Comparison of ENCODE assay signal across 14 cellular contexts in genomic region chr19:49872245-49873148, GRCh38. TPM values are rescaled to one million over a fixed set of nuclear protein-coding genes. Genes with fewer than 3 reads are reported as not detected.
DNase-seq lines count a peak whose midpoint lies in the region; ATAC-seq and TF ChIP-seq lines count a peak whose summit lies in the region.
"Had no signal": no experiment of that assay in that cellular context is flagged by ENCODE, and none has a peak within 500 bp of the region (broad histone marks: within the 10 kb centered on the region; RNA-seq: fewer than 3 reads in every experiment).

No MANE protein-coding gene starts in this region.

- CTCF ChIA-PET in SK-N-SH (lab: Yijun Ruan, JAX): no interaction called here
- CTCF ChIA-PET in activated CD4-positive, alpha-beta memory T cell treated with anti-CD3 and anti-CD28 coated beads for 36 hours (lab: Charles Lee): no interaction called here
- CTCF ChIA-PET in GM10248 (lab: Yijun Ruan, JAX): no interaction called here

- WGBS in SK-N-SH (ENCODE audit: low lambda C conversion rate): 96% methylated on average over 21 of the region's 29 CpGs

- H3K4me1 ChIP-seq in SK-N-SH (ENCODE audit: control insufficient read depth in 1 of 2, insufficient read depth in 2 of 2, low read depth in 1 of 2, low read length in 1 of 2) (peaks cover 19 to 40% of the 10 kb centered on the region in 2 experiments), neural progenitor cell (peaks cover 17% of the 10 kb centered on the region)

- H3K9ac ChIP-seq in SK-N-SH: no peak overlapping the region
- no peak overlapping the region for H3K9ac ChIP-seq in neural progenitor cell
- H3K9ac ChIP-seq: GM23248 had no signal

- H3K9me3 ChIP-seq in SK-N-SH (no peaks in the 10 kb centered on the region), neural progenitor cell (ENCODE audit: low read depth) (no peaks in the 10 kb centered on the region)
- H3K9me3 ChIP-seq: thoracic aorta had no signal

- no peaks in the 10 kb centered on the region for H3K27me3 ChIP-seq in SK-N-SH (ENCODE audit: insufficient read depth)
- no peaks in the 10 kb centered on the region for H3K27me3 ChIP-seq in neural progenitor cell

- peaks cover 40% of the 10 kb centered on the region for H3K79me2 ChIP-seq in SK-N-SH (ENCODE audit: insufficient read depth)
- H3K79me2 ChIP-seq in neural progenitor cell (ENCODE audit: low read depth): peaks cover 23% of the 10 kb centered on the region

- H3F3A ChIP-seq in SK-N-SH (replicated peaks; ENCODE audit: insufficient read depth): peaks cover 14% of the 10 kb centered on the region
- H3F3A ChIP-seq in neural progenitor cell (ENCODE audit: low read depth): peaks cover 31% of the 10 kb centered on the region

- H3K4me1 Mint-ChIP-seq in activated CD4-positive, alpha-beta memory T cell treated with anti-CD3 and anti-CD28 coated beads for 36 hours (ENCODE audit: low read depth): peaks cover 39% of the 10 kb centered on the region
- peaks cover 25% of the 10 kb centered on the region for H3K4me1 Mint-ChIP-seq in neural progenitor cell
- H3K4me1 Mint-ChIP-seq in naive thymus-derived CD8-positive, alpha-beta T cell: peaks cover 12 to 39% (median 30%) of the 10 kb centered on the region in 4 donors

- H2AFZ ChIP-seq in SK-N-SH (ENCODE audit: low read depth) (no peak overlapping the region), neural progenitor cell (replicated peaks) (no peak overlapping the region)
- H2AFZ ChIP-seq: GM23248 had no signal

- POLR2A ChIA-PET in SK-N-SH (lab: Yijun Ruan, JAX): no interaction called here
- POLR2A ChIA-PET in activated CD4-positive, alpha-beta memory T cell treated with anti-CD3 and anti-CD28 coated beads for 36 hours (lab: Charles Lee): no interaction called here
- POLR2A ChIA-PET in naive thymus-derived CD8-positive, alpha-beta T cell (lab: Charles Lee): no interaction called here
- POLR2A ChIA-PET in GM10248 (lab: Yijun Ruan, JAX): interaction anchor here (0.6 kb wide), 1 partner anchor 22 kb away, joined by 8 read pairs; no protein-coding TSS in a partner anchor

- H3K27ac ChIP-seq in SK-N-SH (ENCODE audit: low read depth in 2 of 2, low read length in 1 of 2): no peak overlapping the region; a peak in 1 of 4 replicates
- no peak overlapping the region for H3K27ac ChIP-seq in neural progenitor cell
- H3K27ac ChIP-seq: GM23248, thoracic aorta had no signal

- no peak for DNase-seq in SK-N-SH
- DNase-seq in activated CD4-positive, alpha-beta memory T cell treated with anti-CD3 and anti-CD28 coated beads for 36 hours: no peak
- DNase-seq in neural progenitor cell (ENCODE audit: low spot score): no peak
- DNase-seq in naive thymus-derived CD8-positive, alpha-beta T cell: no peak
- no peak for DNase-seq in GM10248 (ENCODE audit: extremely low spot score)
- DNase-seq: 8988T; activated CD4-positive, alpha-beta T cell treated with anti-CD3 and anti-CD28 coated beads for 48 hours; activated gamma-delta T cell; effector CD4-positive, alpha-beta T cell; GF-D8; mammary epithelial cell had no signal

- peak overlapping the region; percentile 31 for H3K27ac Mint-ChIP-seq in activated CD4-positive, alpha-beta memory T cell treated with anti-CD3 and anti-CD28 coated beads for 36 hours
- H3K27ac Mint-ChIP-seq in neural progenitor cell: peak overlapping the region; percentile 59
- H3K27ac Mint-ChIP-seq in naive thymus-derived CD8-positive, alpha-beta T cell: peak overlapping the region in 5 of 10 donors; percentile 31 to 87 (median 57)

- H3K9me3 Mint-ChIP-seq in activated CD4-positive, alpha-beta memory T cell treated with anti-CD3 and anti-CD28 coated beads for 36 hours: no peaks in the 10 kb centered on the region
- H3K9me3 Mint-ChIP-seq in neural progenitor cell: no peaks in the 10 kb centered on the region
- peaks cover 0 to 3% (median 0%) of the 10 kb centered on the region in 9 donors for H3K9me3 Mint-ChIP-seq in naive thymus-derived CD8-positive, alpha-beta T cell

- no peak overlapping the region for H3K4me3 Mint-ChIP-seq in activated CD4-positive, alpha-beta memory T cell treated with anti-CD3 and anti-CD28 coated beads for 36 hours
- peak overlapping the region; percentile 67 for H3K4me3 Mint-ChIP-seq in neural progenitor cell
- peak overlapping the region in 4 of 10 donors; percentile 18 to 67 (median 42) for H3K4me3 Mint-ChIP-seq in naive thymus-derived CD8-positive, alpha-beta T cell

- H3K9me2 ChIP-seq in SK-N-SH: no peaks in the 10 kb centered on the region

- no peaks in the 10 kb centered on the region for H4K20me1 ChIP-seq in SK-N-SH (ENCODE audit: insufficient read depth)
- no peaks in the 10 kb centered on the region for H4K20me1 ChIP-seq in neural progenitor cell (ENCODE audit: low read depth)

- TF ChIP-seq CTCF in SK-N-SH (IDR thresholded peaks at IDR 0.05) (no peak), neural progenitor cell (IDR thresholded peaks at IDR 0.05) (no peak), GM10248 (IDR thresholded peaks at IDR 0.05; ENCODE audit: control extremely low read depth, extremely low read depth, low read depth, missing control alignments) (no peak)

- H3K27me3 Mint-ChIP-seq in activated CD4-positive, alpha-beta memory T cell treated with anti-CD3 and anti-CD28 coated beads for 36 hours: no peaks in the 10 kb centered on the region
- H3K27me3 Mint-ChIP-seq in neural progenitor cell (ENCODE audit: insufficient read depth, low read depth): peaks cover 6% of the 10 kb centered on the region
- no peaks in the 10 kb centered on the region for H3K27me3 Mint-ChIP-seq in naive thymus-derived CD8-positive, alpha-beta T cell

- peaks cover 2% of the 10 kb centered on the region for H3K36me3 Mint-ChIP-seq in activated CD4-positive, alpha-beta memory T cell treated with anti-CD3 and anti-CD28 coated beads for 36 hours
- peaks cover 2% of the 10 kb centered on the region for H3K36me3 Mint-ChIP-seq in neural progenitor cell
- H3K36me3 Mint-ChIP-seq in naive thymus-derived CD8-positive, alpha-beta T cell: peaks cover 0 to 4% (median 0%) of the 10 kb centered on the region in 3 donors

- H3K4me3 ChIP-seq in SK-N-SH (ENCODE audit: low read depth in 2 of 2, low read length in 1 of 2) (no peak overlapping the region), neural progenitor cell (no peak overlapping the region)
- H3K4me3 ChIP-seq: GM23248, thoracic aorta had no signal

- no peak for TF ChIP-seq RAD21 in SK-N-SH (IDR thresholded peaks at IDR 0.05; ENCODE audit: low read length)

- intact Hi-C loops in activated CD4-positive, alpha-beta memory T cell treated with anti-CD3 and anti-CD28 coated beads for 36 hours (cut with micrococcal nuclease): no loop called here

- no peak overlapping the region for H3K4me2 ChIP-seq in SK-N-SH
- no peak overlapping the region for H3K4me2 ChIP-seq in neural progenitor cell

- H3K36me3 ChIP-seq in SK-N-SH (replicated peaks in 1 of 2; ENCODE audit: control insufficient read depth in 1 of 2, insufficient read depth in 2 of 2, low read length in 1 of 2): peaks cover 6 to 23% of the 10 kb centered on the region in 2 experiments
- no peaks in the 10 kb centered on the region for H3K36me3 ChIP-seq in neural progenitor cell
- H3K36me3 ChIP-seq: thoracic aorta had no signal

- TF ChIP-seq EP300 in SK-N-SH (IDR thresholded peaks at IDR 0.05; ENCODE audit: borderline replicate concordance in 1 of 2, low read depth in 1 of 2, low read length in 1 of 2): no peak

- no peak for ATAC-seq in SK-N-SH treated with all-trans-retinoic acid at 6 μM for 48 hours
- ATAC-seq in naive thymus-derived CD8-positive, alpha-beta T cell: no peak

RNA-seq across cellular contexts. Expression of gene AKT1S1, which starts 4.7 kb away (rescaled TPM):
- 56.7 and 63.7 TPM in 2 replicates for polyA plus RNA-seq in SK-N-SH (2012; rRNA removed)
- polyA plus RNA-seq in SK-N-SH (2012; cell fraction: cytosol; rRNA removed): 37.5 and 51.2 TPM in 2 replicates
- 87.9 and 96.3 TPM in 2 replicates for polyA plus RNA-seq in SK-N-SH (2012; cell fraction: nucleus; rRNA removed)
- 10 to 100 TPM; 19.6 TPM for total RNA-seq in activated CD4-positive, alpha-beta memory T cell treated with anti-CD3 and anti-CD28 coated beads for 36 hours
- 2.3 and 13.6 TPM in 2 replicates for total RNA-seq in neural progenitor cell (ENCODE audit: low replicate concordance)
- 10 to 100 TPM; 28.4 to 30.4 TPM for total RNA-seq in naive thymus-derived CD8-positive, alpha-beta T cell
- polyA plus RNA-seq in naive thymus-derived CD8-positive, alpha-beta T cell: 1 to 10 TPM; 2.6 to 4.5 (median 3.9) TPM

RNA-seq across cellular contexts. Expression of gene TBC1D17, which starts 5.0 kb away (rescaled TPM):
- 27.3 and 28.3 TPM in 2 replicates for polyA plus RNA-seq in SK-N-SH (2012; rRNA removed)
- polyA plus RNA-seq in SK-N-SH (2012; cell fraction: cytosol; rRNA removed): 14.9 and 22.0 TPM in 2 replicates
- 76.2 and 78.9 TPM in 2 replicates for polyA plus RNA-seq in SK-N-SH (2012; cell fraction: nucleus; rRNA removed)
- 10 to 100 TPM; 32.5 to 34.7 TPM for total RNA-seq in activated CD4-positive, alpha-beta memory T cell treated with anti-CD3 and anti-CD28 coated beads for 36 hours
- total RNA-seq in neural progenitor cell (ENCODE audit: low replicate concordance): 10.4 and 15.9 TPM in 2 replicates
- total RNA-seq in naive thymus-derived CD8-positive, alpha-beta T cell: 10 to 100 TPM; 92.7 to 94.0 TPM
- polyA plus RNA-seq in naive thymus-derived CD8-positive, alpha-beta T cell: 10 to 100 TPM in 2 of 3 donors, 1 to 10 TPM in 1; 8.1 to 17.7 (median 11.3) TPM

RNA-seq across cellular contexts. Expression of gene PNKP, which starts 5.1 kb away (rescaled TPM):
- polyA plus RNA-seq in SK-N-SH (2012; rRNA removed): 45.5 and 52.0 TPM in 2 replicates
- polyA plus RNA-seq in SK-N-SH (2012; cell fraction: cytosol; rRNA removed): 8.6 and 13.1 TPM in 2 replicates
- polyA plus RNA-seq in SK-N-SH (2012; cell fraction: nucleus; rRNA removed): 317 and 404 TPM in 2 replicates
- 10 to 100 TPM; 88.7 to 98.6 TPM for total RNA-seq in activated CD4-positive, alpha-beta memory T cell treated with anti-CD3 and anti-CD28 coated beads for 36 hours
- 41.1 and 72.4 TPM in 2 replicates for total RNA-seq in neural progenitor cell (ENCODE audit: low replicate concordance)
- 100 to 1,000 TPM; 170 to 176 TPM for total RNA-seq in naive thymus-derived CD8-positive, alpha-beta T cell
- polyA plus RNA-seq in naive thymus-derived CD8-positive, alpha-beta T cell: 10 to 100 TPM; 21.1 to 24.3 (median 21.4) TPM

RNA-seq across cellular contexts. Expression of gene PTOV1, which starts 21.5 kb away (rescaled TPM):
- polyA plus RNA-seq in SK-N-SH (2012; rRNA removed): 56.1 and 95.0 TPM in 2 replicates
- polyA plus RNA-seq in SK-N-SH (2012; cell fraction: cytosol; rRNA removed): 32.2 and 57.7 TPM in 2 replicates
- 272 and 289 TPM in 2 replicates for polyA plus RNA-seq in SK-N-SH (2012; cell fraction: nucleus; rRNA removed)
- total RNA-seq in activated CD4-positive, alpha-beta memory T cell treated with anti-CD3 and anti-CD28 coated beads for 36 hours: 100 to 1,000 TPM; 105 to 108 TPM
- 63.5 and 218 TPM in 2 replicates for total RNA-seq in neural progenitor cell (ENCODE audit: low replicate concordance)
- total RNA-seq in naive thymus-derived CD8-positive, alpha-beta T cell: 100 to 1,000 TPM; 178 to 186 TPM
- polyA plus RNA-seq in naive thymus-derived CD8-positive, alpha-beta T cell: 10 to 100 TPM; 42.9 to 67.4 (median 50.9) TPM

RNA-seq across cellular contexts. Expression of gene IL4I1, which starts 24.2 kb away (rescaled TPM):
- 0.35 and 0.50 TPM in 2 replicates for polyA plus RNA-seq in SK-N-SH (2012; rRNA removed)
- polyA plus RNA-seq in SK-N-SH (2012; cell fraction: cytosol; rRNA removed): 0.27 and 0.31 TPM in 2 replicates
- 0.76 and 0.97 TPM in 2 replicates for polyA plus RNA-seq in SK-N-SH (2012; cell fraction: nucleus; rRNA removed)
- 100 to 1,000 TPM; 108 to 111 TPM for total RNA-seq in activated CD4-positive, alpha-beta memory T cell treated with anti-CD3 and anti-CD28 coated beads for 36 hours
- total RNA-seq in neural progenitor cell (ENCODE audit: low replicate concordance): 0.56 TPM in 1 of 2 replicates, not detected in the other
- total RNA-seq in naive thymus-derived CD8-positive, alpha-beta T cell: 1 to 10 TPM in 1 of 2 experiments, under 1 TPM in 1; 0.85 to 1.1 TPM
- polyA plus RNA-seq in naive thymus-derived CD8-positive, alpha-beta T cell: under 1 TPM; 0.24 to 0.26 (median 0.25) TPM
- total RNA-seq: GM23248, mammary epithelial cell had no signal
